24 cellular contexts compared by ENCODE assay signal in the genomic region with DNA sequence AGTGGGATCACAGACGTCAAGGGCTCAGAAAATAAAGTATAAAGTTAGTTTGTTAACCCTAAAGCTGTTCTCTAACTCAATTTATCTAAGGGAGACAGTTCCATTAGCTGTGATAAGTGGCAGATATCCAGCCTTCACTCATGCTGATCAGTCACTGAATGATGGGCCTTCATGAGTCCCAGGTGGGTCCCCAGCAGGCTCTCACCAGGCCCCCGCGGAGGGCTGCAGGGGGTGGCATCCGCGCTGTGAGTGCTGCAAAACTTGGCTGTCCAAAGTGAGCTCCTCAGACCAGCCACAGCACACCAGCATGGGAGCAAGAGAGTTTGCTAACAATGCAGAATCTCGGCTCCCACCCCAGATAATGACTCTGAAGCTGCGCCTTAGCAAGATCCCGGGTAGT.
"Had no signal": no experiment of that assay in that cellular context is flagged by ENCODE, and none has a peak within 500 bp of the region (broad histone marks: within the 10 kb centered on the region; RNA-seq: fewer than 3 reads in every experiment).

No MANE protein-coding gene starts in this region.

- H3K36me3 ChIP-seq: colonic mucosa, esophagus squamous epithelium, gastrocnemius medialis, heart right ventricle, left lung, lower lobe of right lung had no signal

- H3K4me1 ChIP-seq: colonic mucosa, gastrocnemius medialis had no signal

- H3K27me3 ChIP-seq: colonic mucosa, esophagus squamous epithelium, gastrocnemius medialis, heart right ventricle, left lung had no signal

- H3K4me3 ChIP-seq: colonic mucosa, esophagus squamous epithelium, gastrocnemius medialis, heart right ventricle, left lung, lower lobe of right lung, mucosa of descending colon had no signal

- H3K9me3 ChIP-seq: colonic mucosa, esophagus squamous epithelium, gastrocnemius medialis, heart right ventricle, left lung, lower lobe of right lung, mucosa of descending colon had no signal

- H3K27ac ChIP-seq: colonic mucosa, epithelial cell of prostate, esophagus squamous epithelium, gastrocnemius medialis, heart right ventricle, left lung, lower lobe of right lung had no signal

- DNase-seq: colonic mucosa; cortex of kidney; effector CD8-positive, alpha-beta T cell; effector memory CD8-positive, alpha-beta T cell; endodermal cell; esophagus squamous epithelium; foreskin fibroblast; foreskin melanocyte; gastrocnemius medialis; glutamatergic neuron; head of caudate nucleus; heart right ventricle; hippocampal formation; immature natural killer cell; left cardiac atrium; left lung; left ventricle myocardium superior; lower lobe of right lung; mesenchymal stem cell; mucosa of descending colon; naive B cell had no signal

- FAIRE-seq: endometrium, keratinocyte had no signal
